In genomic region chr19:49451430-49452181, GRCh38 we compare ENCODE assay signal across 8 cellular contexts. TPM values are rescaled to one million over a fixed set of nuclear protein-coding genes. Genes with fewer than 3 reads are reported as not detected.
A peak's percentile ranks its signal among the peaks of the same experiment; 100 is the strongest.
DNase-seq lines count a peak whose midpoint lies in the region; TF ChIP-seq lines count a peak whose summit lies in the region.

Gene PIH1D1 (minus strand): TSS chr19:49451814. CDS start chr19:49451574, 240 bp downstream.

- no peaks in the 10 kb centered on the region for H3K27me3 Mint-ChIP-seq in nephron (ENCODE audit: low read depth)
- no peaks in the 10 kb centered on the region for H3K27me3 Mint-ChIP-seq in stimulated activated naive CD8-positive, alpha-beta T cell treated with anti-CD3 and anti-CD28 coated beads, Interleukin-15, Interleukin-2, amounts not matched to agents 100 ng/mL and 50 ng/mL, for 24 hours

- H3K9me2 ChIP-seq in Loucy (replicated peaks; ENCODE audit: low read depth, low read length) = no peaks in the 10 kb centered on the region

- TF ChIP-seq POLR2A in Raji (IDR thresholded peaks at IDR 0.05; ENCODE audit: insufficient read depth, low read depth, low read length) = peak; percentile 96

- no peaks in the 10 kb centered on the region for H3K27me3 ChIP-seq in Loucy (ENCODE audit: insufficient read depth, low read length, poor library complexity, severe bottlenecking)

- H3K4me2 ChIP-seq in Loucy (ENCODE audit: low read depth, low read length, poor library complexity, severe bottlenecking) = peak within 1 kb of the TSS; percentile 89

- H3F3A ChIP-seq in Loucy (ENCODE audit: low read depth) = no peaks in the 10 kb centered on the region

- no peaks in the 10 kb centered on the region for H3K9me3 Mint-ChIP-seq in nephron
- H3K9me3 Mint-ChIP-seq in stimulated activated naive CD8-positive, alpha-beta T cell treated with anti-CD3 and anti-CD28 coated beads, Interleukin-15, Interleukin-2, amounts not matched to agents 100 ng/mL and 50 ng/mL, for 24 hours = no peaks in the 10 kb centered on the region

- DNase-seq in EH (ENCODE audit: low read depth) = peak; percentile 100
- DNase-seq in H4 (ENCODE audit: low spot score) = peak; percentile 100
- peak; percentile 89 for DNase-seq in activated T-helper 9 cell treated with anti-CD3 and anti-CD28 coated beads, Interleukin-2, amount 50 U/mL, for 16 hours (ENCODE audit: low read depth)
- DNase-seq in fibroblast of the aortic adventitia (ENCODE audit: low read depth) = peak; percentile 99

- TF ChIP-seq CTCF in Loucy (conservative IDR thresholded peaks at IDR 0.05; ENCODE audit: low read length) = no peak
- TF ChIP-seq CTCF in fibroblast of the aortic adventitia (IDR thresholded peaks at IDR 0.05; ENCODE audit: insufficient read depth, low read length) = peak; percentile 47
- peak in 1 of 3 experiments; percentile 31 for TF ChIP-seq CTCF in nephron (IDR thresholded peaks at IDR 0.05; ENCODE audit: unreplicated experiment in 3 of 3)

- H3K9ac ChIP-seq in Loucy (ENCODE audit: low read depth, low read length, poor library complexity, severe bottlenecking) = peak within 1 kb of the TSS; percentile 99

- peak within 1 kb of the TSS; percentile 95 to 99 (median 99) for H3K4me3 Mint-ChIP-seq in nephron
- H3K4me3 Mint-ChIP-seq in stimulated activated naive CD8-positive, alpha-beta T cell treated with anti-CD3 and anti-CD28 coated beads, Interleukin-15, Interleukin-2, amounts not matched to agents 100 ng/mL and 50 ng/mL, for 24 hours = peak within 1 kb of the TSS; percentile 100

- peaks cover 19% of the 10 kb centered on the region for H3K4me1 Mint-ChIP-seq in nephron
- H3K4me1 Mint-ChIP-seq in stimulated activated naive CD8-positive, alpha-beta T cell treated with anti-CD3 and anti-CD28 coated beads, Interleukin-15, Interleukin-2, amounts not matched to agents 100 ng/mL and 50 ng/mL, for 24 hours (ENCODE audit: low read depth) = peaks cover 44% of the 10 kb centered on the region

- H3K4me3 ChIP-seq in Loucy (ENCODE audit: low read length, poor library complexity, severe bottlenecking) (peak within 1 kb of the TSS; percentile 97), fibroblast of the aortic adventitia (ENCODE audit: low read depth, low read length) (peak within 1 kb of the TSS; percentile 97)

- H2AFZ ChIP-seq in Loucy (ENCODE audit: low read length) = peak within 1 kb of the TSS; percentile 82; the same call in 1 of the 2 replicates

- H3K9me3 ChIP-seq in Loucy (ENCODE audit: insufficient read depth, low read depth, low read length) = no peaks in the 10 kb centered on the region

- peak within 1 kb of the TSS; percentile 93 to 99 (median 98) for H3K27ac Mint-ChIP-seq in nephron
- H3K27ac Mint-ChIP-seq in stimulated activated naive CD8-positive, alpha-beta T cell treated with anti-CD3 and anti-CD28 coated beads, Interleukin-15, Interleukin-2, amounts not matched to agents 100 ng/mL and 50 ng/mL, for 24 hours = peak within 1 kb of the TSS; percentile 100

- peaks cover 35% of the 10 kb centered on the region for H3K36me3 Mint-ChIP-seq in nephron (ENCODE audit: low read depth)
- peaks cover 43% of the 10 kb centered on the region for H3K36me3 Mint-ChIP-seq in stimulated activated naive CD8-positive, alpha-beta T cell treated with anti-CD3 and anti-CD28 coated beads, Interleukin-15, Interleukin-2, amounts not matched to agents 100 ng/mL and 50 ng/mL, for 24 hours (ENCODE audit: low read depth)

- peaks cover 22% of the 10 kb centered on the region for H4K20me1 ChIP-seq in Loucy (ENCODE audit: insufficient read depth, low read length, poor library complexity, severe bottlenecking)

- no peaks in the 10 kb centered on the region; the same call in 1 of the 2 replicates for H3K36me3 ChIP-seq in Loucy (ENCODE audit: insufficient read depth, low read length)

- peaks cover 20% of the 10 kb centered on the region for H3K4me1 ChIP-seq in Loucy (ENCODE audit: insufficient read depth, low read length, poor library complexity, severe bottlenecking)

- H3K79me2 ChIP-seq in Loucy (ENCODE audit: insufficient read depth, low read length) = peaks cover 57% of the 10 kb centered on the region

RNA-seq across cellular contexts. Expression of gene PIH1D1, which starts in this region (rescaled TPM):
- 99.2 and 113 TPM in 2 replicates for total RNA-seq in H4 (2014; rRNA removed; shearing (Covaris generic))
- 80.6 and 151 TPM in 2 replicates for total RNA-seq in fibroblast of the aortic adventitia (ENCODE audit: low replicate concordance)

Comparison
In these comparisons a context has a peak if more than half of its experiments do, and no peak if none do; other contexts are left out.
1. Peak in every context shown above with its lines: DNase-seq and H3K4me3 ChIP-seq.